Comparison of ENCODE assay signal across 20 cellular contexts in the genomic region with DNA sequence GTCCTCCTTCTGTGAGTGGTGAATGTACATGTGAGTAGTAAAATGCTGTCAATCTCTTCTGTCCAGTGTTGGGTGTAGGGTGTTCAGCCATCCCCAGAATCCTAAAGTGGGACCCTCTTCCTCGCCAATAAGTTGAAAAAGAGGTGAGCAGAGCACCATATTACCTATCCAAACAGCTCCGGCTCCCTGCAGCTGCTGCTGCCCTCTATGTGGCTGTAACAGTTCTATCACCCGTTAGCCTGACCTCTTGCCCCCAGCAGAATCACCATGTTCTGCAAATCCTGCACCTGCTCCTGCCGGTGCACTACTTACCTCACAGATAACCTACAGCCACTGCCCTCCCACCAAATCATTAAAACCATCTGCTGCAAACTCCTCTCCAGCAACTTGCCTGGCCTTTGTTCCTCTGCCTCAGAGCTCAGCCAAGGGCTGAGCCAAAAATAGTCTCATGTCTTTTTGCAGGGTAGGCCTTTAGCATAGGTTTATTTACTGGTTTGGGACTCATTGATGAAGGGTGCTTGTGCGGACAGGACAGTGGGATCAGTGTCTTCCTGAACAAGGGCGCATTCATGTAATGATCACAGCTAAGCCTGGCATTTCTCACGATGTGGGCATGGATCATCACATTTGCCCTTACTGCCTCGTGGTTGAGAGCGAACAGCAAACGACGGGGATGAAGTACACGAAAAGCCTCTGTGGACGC. TPM values are rescaled to one million over a fixed set of nuclear protein-coding genes. Genes with fewer than 3 reads are reported as not detected.
A peak's percentile ranks its signal among the peaks of the same experiment; 100 is the strongest.
DNase-seq lines count a peak whose midpoint lies in the region; ATAC-seq and TF ChIP-seq lines count a peak whose summit lies in the region.
"Had no signal": no experiment of that assay in that cellular context is flagged by ENCODE, and none has a peak within 500 bp of the region (broad histone marks: within the 10 kb centered on the region; RNA-seq: fewer than 3 reads in every experiment).

No MANE protein-coding gene starts in this region.

- H3K4me1 ChIP-seq in left ventricle myocardium inferior: peaks cover 7% of the 10 kb centered on the region
- H3K4me1 ChIP-seq: breast epithelium, testis had no signal

- H3K9me3 ChIP-seq in left ventricle myocardium inferior (replicated peaks): peaks cover 6% of the 10 kb centered on the region
- H3K9me3 ChIP-seq: breast epithelium, testis had no signal

- ATAC-seq in Right ventricle myocardium superior (ENCODE audit: poor library complexity) (peak; percentile 73), HG02885 (IDR thresholded peaks at IDR 0.05; ENCODE audit: poor library complexity, unreplicated experiment) (no peak)
- ATAC-seq: CD8-positive, alpha-beta T cell had no signal

- intact Hi-C loops in Right ventricle myocardium superior (cut with DNase I) (no loop called here), left ventricle myocardium inferior (cut with micrococcal nuclease) (no loop called here)

- CTCF ChIA-PET in HEK293T (lab: Yijun Ruan, JAX): interaction anchor here (0.5 to 2.5 kb wide), 10 partner anchors 8 to 719 kb away, joined by 3 to 13 read pairs (median 3); a partner anchor contains a TSS

- TF ChIP-seq CTCF in left ventricle myocardium inferior (IDR thresholded peaks at IDR 0.05; ENCODE audit: borderline replicate concordance): no peak

- POLR2A ChIA-PET in HEK293T (lab: Yijun Ruan, JAX): no interaction called here

- DNase-seq in Right ventricle myocardium superior (no peak), left ventricle myocardium inferior (no peak), caudate nucleus (lab: John Stamatoyannopoulos, UW) (peak in 34 of 61 donors; percentile 1 to 51 (median 24)), superior temporal gyrus (ENCODE audit: extremely low spot score) (peak; percentile 78), HEK293T (ENCODE audit: extremely low spot score) (no peak), NCI-H2081 (lab: John Stamatoyannopoulos, UW) (no peak)
- DNase-seq: DMS 273 treated with DMSO at 0.1 percent for 48 hours, NCI-H2081 treated with DMSO at 0.1 percent for 48 hours had no signal

- no peaks in the 10 kb centered on the region for H3K36me3 ChIP-seq in left ventricle myocardium inferior
- H3K36me3 ChIP-seq: breast epithelium had no signal

- no peak overlapping the region for H3K4me3 ChIP-seq in left ventricle myocardium inferior
- H3K4me3 ChIP-seq: breast epithelium had no signal

- H3K27ac ChIP-seq in left ventricle myocardium inferior (replicated peaks) (no peak overlapping the region), caudate nucleus (ENCODE audit: low read depth, low read length) (no peak overlapping the region), layer of hippocampus (ENCODE audit: low read depth, low read length) (peak overlapping the region; percentile 21)
- H3K27ac ChIP-seq: breast epithelium, epithelial cell of prostate, testis had no signal

- H3K27me3 ChIP-seq in left ventricle myocardium inferior (ENCODE audit: low read depth) (peaks cover 3% of the 10 kb centered on the region), layer of hippocampus (ENCODE audit: control insufficient read depth, insufficient read depth, low read length) (peaks cover 3% of the 10 kb centered on the region)
- H3K27me3 ChIP-seq: testis had no signal

TF ChIP-seq in HEK293T, 16 proteins besides CTCF, POLR2A, EP300 and RAD21:
- no peak for TF ChIP-seq L3MBTL2 (conservative IDR thresholded peaks at IDR 0.05)
- TF ChIP-seq ZNF384 (IDR thresholded peaks at IDR 0.05): no peak

RNA-seq across cellular contexts. Expression of a gene that starts 49.6 kb away (rescaled TPM):
- total RNA-seq in Right ventricle myocardium superior (4.9 TPM), left ventricle myocardium inferior (6.2 TPM)
- total RNA-seq: activated CD4-positive, alpha-beta T cell treated with anti-CD3 and anti-CD28 coated beads, Interleukin-2, amount 10 ng/mL, durations not matched to agents 24 days and 14 days; activated CD8-positive, alpha-beta memory T cell treated with anti-CD3 and anti-CD28 coated beads for 36 hours; CD8-positive, alpha-beta T cell; H7; kidney epithelial cell; neural crest cell; WTC11 had no signal

Comparison
In these comparisons a context has a peak if more than half of its experiments do, and no peak if none do; other contexts are left out.
1. DNase-seq: peak in caudate nucleus (34 of 61) and superior temporal gyrus (single experiment); none in Right ventricle myocardium superior (single experiment), left ventricle myocardium inferior (single experiment), HEK293T (single experiment) and NCI-H2081 (0 of 2).